In the genomic region with DNA sequence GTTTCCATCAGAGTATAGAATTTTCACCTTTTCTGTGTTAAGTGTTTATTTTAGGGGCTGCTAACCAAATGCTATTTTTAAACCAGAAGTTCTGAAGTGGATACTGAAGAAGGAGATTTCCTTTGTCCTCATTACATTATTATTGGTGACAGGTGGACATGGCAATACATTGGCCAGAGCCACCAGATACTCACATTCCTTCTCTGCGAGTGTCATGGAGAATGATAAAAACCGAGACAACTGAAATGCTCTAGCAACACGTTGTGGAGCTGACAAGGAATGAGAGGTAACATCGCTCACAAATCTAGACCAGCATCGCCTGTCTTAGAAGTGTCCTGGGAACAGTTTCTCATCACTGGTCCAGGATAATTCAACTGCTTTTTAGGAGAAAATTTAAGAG, we compare ENCODE assay signal across 26 cellular contexts.
"Had no signal": no experiment of that assay in that cellular context is flagged by ENCODE, and none has a peak within 500 bp of the region (broad histone marks: within the 10 kb centered on the region; RNA-seq: fewer than 3 reads in every experiment).

No MANE protein-coding gene starts in this region.

- H3K27me3 ChIP-seq: brain microvascular endothelial cell had no signal

- ATAC-seq: activated CD8-positive, alpha-beta T cell treated with anti-CD3 and anti-CD28 coated beads for 36 hours; activated T-cell treated with anti-CD3 and anti-CD28 coated beads, Interleukin-2, amount 50 U/mL, for 72 hours; activated T-helper 17 cell treated with anti-CD3 and anti-CD28 coated beads, Interleukin-2, amount 50 U/mL, for 72 hours; K562; Panc1 had no signal

- H3K36me3 ChIP-seq: brain microvascular endothelial cell had no signal

- H3K27ac ChIP-seq: brain microvascular endothelial cell had no signal

- H3K4me3 ChIP-seq: K562 had no signal

- DNase-seq: activated CD4-positive, alpha-beta T cell treated with anti-CD3 and anti-CD28 coated beads, Interleukin-2, amount 10 ng/mL, durations not matched to agents 24 days and 14 days; activated CD4-positive, alpha-beta T cell treated with anti-CD3 and anti-CD28 coated beads, Interleukin-2, amount 50 U/mL, for 4 hours; activated CD8-positive, alpha-beta T cell treated with anti-CD3 and anti-CD28 coated beads for 36 hours; activated effector memory CD4-positive, alpha-beta T cell treated with anti-CD3 and anti-CD28 coated beads, Interleukin-2, amount 50 U/mL, for 16 hours; activated naive CD4-positive, alpha-beta T cell; activated naive CD4-positive, alpha-beta T cell treated with anti-CD3 and anti-CD28 coated beads, Interleukin-2, amount 50 U/mL, for 16 hours; activated naive CD8-positive, alpha-beta T cell treated with anti-CD3 and anti-CD28 coated beads for 36 hours; activated T-cell treated with anti-CD3 and anti-CD28 coated beads, Interleukin-2, amount 50 U/mL, for 1 hour; activated T-cell treated with anti-CD3 and anti-CD28 coated beads, Interleukin-2, amount 50 U/mL, for 72 hours; amniotic stem cell; aorta; brain microvascular endothelial cell; NCI-H1105; NCI-H1417 treated with DMSO at 0.1 percent for 48 hours; NCI-H187 treated with DMSO at 0.1 percent for 48 hours; NCI-H2081; NCI-H2171 treated with DMSO at 0.1 percent for 48 hours; NCI-H2227 treated with DMSO at 0.1 percent for 48 hours; NCI-H446; NCI-H510A treated with DMSO at 0.1 percent for 48 hours; NCI-H526 treated with DMSO at 0.1 percent for 48 hours; NCI-H774; SIG-M5 had no signal
